ENCODE assay signal across 2 cellular contexts in the genomic region with DNA sequence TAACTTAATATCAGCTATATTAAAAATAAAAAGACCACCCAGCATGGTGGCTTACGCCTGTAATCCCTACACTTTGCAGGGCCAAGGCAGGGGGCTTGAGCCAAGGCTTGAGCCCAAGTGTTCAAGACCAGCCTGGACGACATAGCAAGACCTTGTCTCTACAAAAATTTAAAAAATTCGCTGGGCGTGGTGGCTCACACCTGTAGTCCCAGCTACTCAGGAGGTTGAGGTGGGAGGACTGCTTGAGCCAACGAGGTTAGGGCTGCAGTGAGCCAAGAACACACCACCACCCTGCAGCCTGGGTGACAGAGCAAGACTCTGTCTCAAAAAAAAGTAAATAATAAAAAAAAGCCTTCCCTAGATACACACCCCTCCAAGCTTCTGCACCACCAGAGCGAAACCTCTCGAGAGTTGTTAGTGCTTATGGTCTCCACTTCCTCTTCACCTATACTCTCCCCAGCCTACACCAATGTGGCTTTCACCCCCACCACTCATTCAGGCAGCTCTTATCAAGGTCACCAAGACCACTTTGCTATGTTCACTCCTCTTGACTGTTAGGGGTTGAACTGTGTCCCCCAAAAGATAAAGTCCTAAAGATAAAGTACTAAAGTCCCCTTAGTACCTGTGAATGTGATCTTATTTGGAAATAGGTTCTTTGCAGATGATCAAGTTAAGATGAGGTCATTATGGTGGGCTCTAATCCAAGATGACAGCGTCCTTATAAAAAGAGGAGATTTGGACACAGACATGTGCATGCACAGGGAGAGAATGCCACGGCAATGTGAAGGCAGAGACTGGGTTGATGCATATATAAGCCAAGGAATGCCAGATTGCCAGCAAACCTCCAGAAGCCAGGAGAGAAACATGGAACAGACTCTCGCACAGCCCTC.
TF ChIP-seq lines count a peak whose summit lies in the region.

No MANE protein-coding gene starts in this region.

TF ChIP-seq in A549, 52 proteins besides CTCF, POLR2A, EP300 and RAD21 (continued from another document):
- TF ChIP-seq E2F6 (IDR thresholded peaks at IDR 0.05; ENCODE audit: borderline replicate concordance, low read depth) = 0 out of 2 replicates have a peak, but pooled peaks have one; percentile 10
- 0 out of 2 replicates have a peak, but pooled peaks have one; percentile 11 for TF ChIP-seq HOXB5 (CRISPR knock-in tag; IDR thresholded peaks at IDR 0.05)

TF ChIP-seq in GM23338, 12 proteins besides CTCF, POLR2A, EP300 and RAD21:
- TF ChIP-seq, protein P1, sequence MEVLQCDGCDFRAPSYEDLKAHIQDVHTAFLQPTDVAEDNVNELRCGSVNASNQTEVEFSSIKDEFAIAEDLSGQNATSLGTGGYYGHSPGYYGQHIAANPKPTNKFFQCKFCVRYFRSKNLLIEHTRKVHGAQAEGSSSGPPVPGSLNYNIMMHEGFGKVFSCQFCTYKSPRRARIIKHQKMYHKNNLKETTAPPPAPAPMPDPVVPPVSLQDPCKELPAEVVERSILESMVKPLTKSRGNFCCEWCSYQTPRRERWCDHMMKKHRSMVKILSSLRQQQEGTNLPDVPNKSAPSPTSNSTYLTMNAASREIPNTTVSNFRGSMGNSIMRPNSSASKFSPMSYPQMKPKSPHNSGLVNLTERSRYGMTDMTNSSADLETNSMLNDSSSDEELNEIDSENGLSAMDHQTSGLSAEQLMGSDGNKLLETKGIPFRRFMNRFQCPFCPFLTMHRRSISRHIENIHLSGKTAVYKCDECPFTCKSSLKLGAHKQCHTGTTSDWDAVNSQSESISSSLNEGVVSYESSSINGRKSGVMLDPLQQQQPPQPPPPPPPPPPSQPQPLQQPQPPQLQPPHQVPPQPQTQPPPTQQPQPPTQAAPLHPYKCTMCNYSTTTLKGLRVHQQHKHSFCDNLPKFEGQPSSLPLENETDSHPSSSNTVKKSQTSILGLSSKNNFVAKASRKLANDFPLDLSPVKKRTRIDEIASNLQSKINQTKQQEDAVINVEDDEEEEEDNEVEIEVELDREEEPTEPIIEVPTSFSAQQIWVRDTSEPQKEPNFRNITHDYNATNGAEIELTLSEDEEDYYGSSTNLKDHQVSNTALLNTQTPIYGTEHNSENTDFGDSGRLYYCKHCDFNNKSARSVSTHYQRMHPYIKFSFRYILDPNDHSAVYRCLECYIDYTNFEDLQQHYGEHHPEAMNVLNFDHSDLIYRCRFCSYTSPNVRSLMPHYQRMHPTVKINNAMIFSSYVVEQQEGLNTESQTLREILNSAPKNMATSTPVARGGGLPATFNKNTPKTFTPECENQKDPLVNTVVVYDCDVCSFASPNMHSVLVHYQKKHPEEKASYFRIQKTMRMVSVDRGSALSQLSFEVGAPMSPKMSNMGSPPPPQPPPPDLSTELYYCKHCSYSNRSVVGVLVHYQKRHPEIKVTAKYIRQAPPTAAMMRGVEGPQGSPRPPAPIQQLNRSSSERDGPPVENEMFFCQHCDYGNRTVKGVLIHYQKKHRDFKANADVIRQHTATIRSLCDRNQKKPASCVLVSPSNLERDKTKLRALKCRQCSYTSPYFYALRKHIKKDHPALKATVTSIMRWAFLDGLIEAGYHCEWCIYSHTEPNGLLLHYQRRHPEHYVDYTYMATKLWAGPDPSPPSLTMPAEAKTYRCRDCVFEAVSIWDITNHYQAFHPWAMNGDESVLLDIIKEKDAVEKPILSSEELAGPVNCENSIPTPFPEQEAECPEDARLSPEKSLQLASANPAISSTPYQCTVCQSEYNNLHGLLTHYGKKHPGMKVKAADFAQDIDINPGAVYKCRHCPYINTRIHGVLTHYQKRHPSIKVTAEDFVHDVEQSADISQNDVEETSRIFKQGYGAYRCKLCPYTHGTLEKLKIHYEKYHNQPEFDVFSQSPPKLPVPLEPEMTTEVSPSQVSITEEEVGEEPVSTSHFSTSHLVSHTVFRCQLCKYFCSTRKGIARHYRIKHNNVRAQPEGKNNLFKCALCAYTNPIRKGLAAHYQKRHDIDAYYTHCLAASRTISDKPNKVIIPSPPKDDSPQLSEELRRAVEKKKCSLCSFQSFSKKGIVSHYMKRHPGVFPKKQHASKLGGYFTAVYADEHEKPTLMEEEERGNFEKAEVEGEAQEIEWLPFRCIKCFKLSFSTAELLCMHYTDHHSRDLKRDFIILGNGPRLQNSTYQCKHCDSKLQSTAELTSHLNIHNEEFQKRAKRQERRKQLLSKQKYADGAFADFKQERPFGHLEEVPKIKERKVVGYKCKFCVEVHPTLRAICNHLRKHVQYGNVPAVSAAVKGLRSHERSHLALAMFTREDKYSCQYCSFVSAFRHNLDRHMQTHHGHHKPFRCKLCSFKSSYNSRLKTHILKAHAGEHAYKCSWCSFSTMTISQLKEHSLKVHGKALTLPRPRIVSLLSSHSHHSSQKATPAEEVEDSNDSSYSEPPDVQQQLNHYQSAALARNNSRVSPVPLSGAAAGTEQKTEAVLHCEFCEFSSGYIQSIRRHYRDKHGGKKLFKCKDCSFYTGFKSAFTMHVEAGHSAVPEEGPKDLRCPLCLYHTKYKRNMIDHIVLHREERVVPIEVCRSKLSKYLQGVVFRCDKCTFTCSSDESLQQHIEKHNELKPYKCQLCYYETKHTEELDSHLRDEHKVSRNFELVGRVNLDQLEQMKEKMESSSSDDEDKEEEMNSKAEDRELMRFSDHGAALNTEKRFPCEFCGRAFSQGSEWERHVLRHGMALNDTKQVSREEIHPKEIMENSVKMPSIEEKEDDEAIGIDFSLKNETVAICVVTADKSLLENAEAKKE (CRISPR knock-in tag; IDR thresholded peaks at IDR 0.05) = no peak
- no peak for TF ChIP-seq POLR2AphosphoS5 (IDR thresholded peaks at IDR 0.05; ENCODE audit: low read depth)
- no peak for TF ChIP-seq EZH2 (IDR thresholded peaks at IDR 0.05; ENCODE audit: low read depth, unreplicated experiment)
- TF ChIP-seq ZNF114 (CRISPR knock-in tag; IDR thresholded peaks at IDR 0.05) = no peak
- no peak for TF ChIP-seq CREB1 (CRISPR knock-in tag; IDR thresholded peaks at IDR 0.05; ENCODE audit: low read depth)
- TF ChIP-seq ZNF331 (CRISPR knock-in tag; IDR thresholded peaks at IDR 0.05; ENCODE audit: low read depth) = no peak
- no peak for TF ChIP-seq NANOG (IDR thresholded peaks at IDR 0.05; ENCODE audit: borderline replicate concordance)
- TF ChIP-seq ETS1 (IDR thresholded peaks at IDR 0.05) = no peak
- no peak for TF ChIP-seq JUNB (IDR thresholded peaks at IDR 0.05; ENCODE audit: unreplicated experiment)
